In genomic region chr11:76235233-76236091, GRCh38 we compare ENCODE assay signal across 8 cellular contexts. TPM values are rescaled to one million over a fixed set of nuclear protein-coding genes. Genes with fewer than 3 reads are reported as not detected.
DNase-seq lines count a peak whose midpoint lies in the region; ATAC-seq and TF ChIP-seq lines count a peak whose summit lies in the region.

No MANE protein-coding gene starts in this region.

- peaks cover 42% of the 10 kb centered on the region for H3K4me1 ChIP-seq in CD4-positive, alpha-beta memory T cell (ENCODE audit: insufficient read depth, low read length)
- peaks cover 13% of the 10 kb centered on the region for H3K4me1 ChIP-seq in ectodermal cell (ENCODE audit: control insufficient read depth, insufficient read depth, low read length)
- peaks cover 23% of the 10 kb centered on the region for H3K4me1 ChIP-seq in lower lobe of right lung

- H3K27ac ChIP-seq in CD4-positive, alpha-beta memory T cell (ENCODE audit: low read depth, low read length): peak overlapping the region; percentile 50
- H3K27ac ChIP-seq in ectodermal cell (ENCODE audit: insufficient read depth, low read depth, low read length, poor library complexity, severe bottlenecking): peak overlapping the region; percentile 40
- peak overlapping the region; percentile 82 for H3K27ac ChIP-seq in lower lobe of right lung

- peaks cover 0 to 13% (median 0%) of the 10 kb centered on the region in 8 donors for H3K9me3 Mint-ChIP-seq in CD4-positive, alpha-beta memory T cell
- no peaks in the 10 kb centered on the region for H3K9me3 Mint-ChIP-seq in activated CD8-positive, alpha-beta T cell treated with anti-CD3 and anti-CD28 coated beads for 36 hours

- CTCF ChIA-PET in CD4-positive, alpha-beta memory T cell (lab: Charles Lee; ENCODE audit: partially characterized antibody): interaction anchor here (1.0 to 2.8 kb wide), 4 partner anchors 10 to 83 kb away, joined by 3 to 45 read pairs (median 6); no protein-coding TSS in a partner anchor
- CTCF ChIA-PET in activated CD8-positive, alpha-beta T cell treated with anti-CD3 and anti-CD28 coated beads for 36 hours (lab: Charles Lee): interaction anchor here (1.1 to 8.4 kb wide), 6 partner anchors 23 to 338 kb away, joined by 3 to 128 read pairs (median 4); no protein-coding TSS in a partner anchor

- no peaks in the 10 kb centered on the region for H3K27me3 ChIP-seq in CD4-positive, alpha-beta memory T cell (ENCODE audit: insufficient read depth, low read length)
- H3K27me3 ChIP-seq in ectodermal cell (ENCODE audit: control insufficient read depth, insufficient read depth, low read length, poor library complexity, severe bottlenecking): peaks cover 6% of the 10 kb centered on the region
- no peaks in the 10 kb centered on the region for H3K27me3 ChIP-seq in lower lobe of right lung (ENCODE audit: low read depth)

- H3K27ac Mint-ChIP-seq in CD4-positive, alpha-beta memory T cell: peak overlapping the region; percentile 89 to 100 (median 96)
- H3K27ac Mint-ChIP-seq in activated CD8-positive, alpha-beta T cell treated with anti-CD3 and anti-CD28 coated beads for 36 hours: peak overlapping the region; percentile 92

- no peaks in the 10 kb centered on the region for H3K9me3 ChIP-seq in CD4-positive, alpha-beta memory T cell (ENCODE audit: control insufficient read depth in 1 of 2, low read length in 2 of 2)
- H3K9me3 ChIP-seq in ectodermal cell (ENCODE audit: control insufficient read depth, low read length) (no peaks in the 10 kb centered on the region), lower lobe of right lung (no peaks in the 10 kb centered on the region)

- peak; percentile 89 to 93 (median 91) for DNase-seq in CD4-positive, alpha-beta memory T cell
- DNase-seq in NCI-H82 (lab: John Stamatoyannopoulos, UW): peak; percentile 94
- peak; percentile 95 for DNase-seq in activated CD8-positive, alpha-beta T cell treated with anti-CD3 and anti-CD28 coated beads for 36 hours
- peak; percentile 88 for DNase-seq in lower lobe of right lung
- DNase-seq in stimulated activated CD4-positive, alpha-beta T cell treated with anti-CD3 and anti-CD28 coated beads, Interleukin-4, amount 100 ng/mL, for 48 hours (ENCODE audit: low read depth in 2 of 2): peak; percentile 80 to 90

- H3K4me3 Mint-ChIP-seq in CD4-positive, alpha-beta memory T cell: peak overlapping the region; percentile 92 to 98 (median 96)
- peak overlapping the region; percentile 83 for H3K4me3 Mint-ChIP-seq in activated CD8-positive, alpha-beta T cell treated with anti-CD3 and anti-CD28 coated beads for 36 hours

- H3K4me3 ChIP-seq in CD4-positive, alpha-beta memory T cell (ENCODE audit: low read length in 2 of 2): peak overlapping the region; percentile 87 to 92
- H3K4me3 ChIP-seq in ectodermal cell (ENCODE audit: insufficient read depth, low read depth, low read length): peak overlapping the region; percentile 85
- H3K4me3 ChIP-seq in lower lobe of right lung: peak overlapping the region; percentile 90

- H3K36me3 ChIP-seq in CD4-positive, alpha-beta memory T cell (ENCODE audit: insufficient read depth, low read length): no peaks in the 10 kb centered on the region
- no peaks in the 10 kb centered on the region for H3K36me3 ChIP-seq in ectodermal cell (ENCODE audit: control insufficient read depth, insufficient read depth, low read length)
- no peaks in the 10 kb centered on the region for H3K36me3 ChIP-seq in lower lobe of right lung

- 0% methylated on average over 65 of the region's 65 CpGs for WGBS in ectodermal cell, 2 experiments

- peaks cover 0 to 14% of the 10 kb centered on the region in 2 donors for H3K36me3 Mint-ChIP-seq in CD4-positive, alpha-beta memory T cell
- peaks cover 6% of the 10 kb centered on the region for H3K36me3 Mint-ChIP-seq in activated CD8-positive, alpha-beta T cell treated with anti-CD3 and anti-CD28 coated beads for 36 hours (ENCODE audit: low read depth)

- intact Hi-C loops in CD4-positive, alpha-beta memory T cell (cut with micrococcal nuclease): loop anchor here (1.0 to 2.0 kb wide), 4 partner anchors 28 to 421 kb away; partner anchors contain the start of genes EMSY, GVQW3, THAP12 and UVRAG
- intact Hi-C loops in activated CD8-positive, alpha-beta T cell treated with anti-CD3 and anti-CD28 coated beads for 36 hours (cut with micrococcal nuclease): no loop called here
- intact Hi-C loops in lower lobe of right lung (cut with DNase I): no loop called here

- H3K4me1 Mint-ChIP-seq in CD4-positive, alpha-beta memory T cell: peaks cover 27 to 59% (median 44%) of the 10 kb centered on the region in 4 donors
- H3K4me1 Mint-ChIP-seq in activated CD8-positive, alpha-beta T cell treated with anti-CD3 and anti-CD28 coated beads for 36 hours (ENCODE audit: low read depth): peaks cover 43% of the 10 kb centered on the region

- peaks cover 0 to 9% of the 10 kb centered on the region in 2 donors for H3K27me3 Mint-ChIP-seq in CD4-positive, alpha-beta memory T cell
- H3K27me3 Mint-ChIP-seq in activated CD8-positive, alpha-beta T cell treated with anti-CD3 and anti-CD28 coated beads for 36 hours: peaks cover 3% of the 10 kb centered on the region

- no peak for TF ChIP-seq CTCF in activated CD8-positive, alpha-beta T cell treated with anti-CD3 and anti-CD28 coated beads for 36 hours (IDR thresholded peaks at IDR 0.05)
- no peak for TF ChIP-seq CTCF in lower lobe of right lung (IDR thresholded peaks at IDR 0.05)

- POLR2A ChIA-PET in CD4-positive, alpha-beta memory T cell (lab: Charles Lee; ENCODE audit: partially characterized antibody): interaction anchor here (0.8 to 4.8 kb wide), 4 partner anchors 11 to 147 kb away, joined by 3 to 48 read pairs (median 8); no protein-coding TSS in a partner anchor
- POLR2A ChIA-PET in activated CD8-positive, alpha-beta T cell treated with anti-CD3 and anti-CD28 coated beads for 36 hours (lab: Charles Lee): interaction anchor here (0.8 to 4.0 kb wide), 4 partner anchors 8 to 30 kb away, joined by 3 to 39 read pairs (median 4); partner anchors contain the start of gene WNT11

- ATAC-seq in GM19438 (IDR thresholded peaks at IDR 0.05; ENCODE audit: low read depth, unreplicated experiment): peak; percentile 49
- ATAC-seq in HG03565 (IDR thresholded peaks at IDR 0.05; ENCODE audit: unreplicated experiment): peak; percentile 58
- peak; percentile 86 for ATAC-seq in activated CD8-positive, alpha-beta T cell treated with anti-CD3 and anti-CD28 coated beads for 36 hours
- ATAC-seq in lower lobe of right lung: peak; percentile 86 to 91

RNA-seq across cellular contexts. Expression of gene WNT11, which starts 29.2 kb away (rescaled TPM):
- under 1 TPM in 1 of 2 experiments, not detected in 1; 0.93 TPM for total RNA-seq in CD4-positive, alpha-beta memory T cell
- polyA plus RNA-seq in CD4-positive, alpha-beta memory T cell: under 1 TPM in 1 of 2 donors, not detected in 1; 0.16 TPM
- under 1 TPM; 0.32 to 0.43 TPM for total RNA-seq in activated CD8-positive, alpha-beta T cell treated with anti-CD3 and anti-CD28 coated beads for 36 hours
- polyA plus RNA-seq in ectodermal cell (2013, experiment 1 of 4): 0.33 TPM
- polyA plus RNA-seq in ectodermal cell (2013, experiment 2 of 4): 0.44 TPM
- 0.91 TPM for polyA plus RNA-seq in ectodermal cell (2013, experiment 3 of 4)
- 0.77 TPM for polyA plus RNA-seq in ectodermal cell (2013, experiment 4 of 4)
- 9.2 TPM for total RNA-seq in lower lobe of right lung

Comparison
In these comparisons a context has a peak if more than half of its experiments do, and no peak if none do; other contexts are left out.
1. Peak in every context shown above with its lines: DNase-seq, ATAC-seq, H3K4me3 ChIP-seq and H3K27ac ChIP-seq.